ENCODE assay signal across 9 cellular contexts in the genomic region with DNA sequence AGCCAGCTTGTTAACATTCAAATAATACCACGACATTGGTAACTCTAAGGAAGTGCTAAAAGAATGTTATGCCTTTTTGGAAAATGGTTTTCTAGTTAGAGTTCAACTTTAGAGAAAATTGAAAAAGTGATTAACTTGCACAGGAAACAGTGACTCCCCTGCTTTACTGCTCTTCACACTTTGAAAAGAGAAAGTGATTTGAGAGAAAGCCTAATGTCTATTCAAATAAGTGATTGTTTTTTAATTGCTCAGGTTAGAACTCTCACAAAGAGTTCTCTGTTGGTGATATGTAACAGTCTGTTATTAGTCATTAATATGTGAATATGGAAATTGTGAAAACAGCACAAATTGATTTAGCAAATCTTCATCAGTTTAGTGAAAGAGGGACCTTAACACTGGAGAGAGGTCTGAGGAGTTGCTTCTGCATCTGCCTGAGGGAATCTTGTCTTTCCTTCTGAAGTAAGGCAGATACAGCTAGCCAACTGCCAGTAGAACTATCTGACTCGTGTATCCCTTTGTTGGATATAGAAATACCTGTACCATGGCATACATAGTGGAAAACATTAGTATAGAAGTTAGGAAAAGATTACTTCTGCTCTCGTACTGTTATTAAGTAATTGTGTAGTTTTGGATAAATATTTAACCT. TPM values are rescaled to one million over a fixed set of nuclear protein-coding genes. Genes with fewer than 3 reads are reported as not detected.
A peak's percentile ranks its signal among the peaks of the same experiment; 100 is the strongest.
DNase-seq lines count a peak whose midpoint lies in the region; ATAC-seq and TF ChIP-seq lines count a peak whose summit lies in the region.
"Had no signal": no experiment of that assay in that cellular context is flagged by ENCODE, and none has a peak within 500 bp of the region (broad histone marks: within the 10 kb centered on the region; RNA-seq: fewer than 3 reads in every experiment).

No MANE protein-coding gene starts in this region.

- H3K9me3 ChIP-seq in DND-41 (ENCODE audit: insufficient read depth, low read length, severe bottlenecking) (no peaks in the 10 kb centered on the region), parathyroid adenoma (ENCODE audit: control insufficient read depth, low read length) (peaks cover 4% of the 10 kb centered on the region)

- DNase-seq in DND-41 (no peak), NCI-H774 (lab: John Stamatoyannopoulos, UW) (no peak), epidermal melanocyte (ENCODE audit: insufficient read length, low spot score) (no peak)
- DNase-seq in central memory CD8-positive, alpha-beta T cell (ENCODE audit: low spot score in 2 of 2), result no peak
- DNase-seq: foreskin fibroblast had no signal

- peak overlapping the region; percentile 71 to 79 (median 78) for H3K27ac Mint-ChIP-seq in IgD-negative memory B cell
- H3K27ac Mint-ChIP-seq in central memory CD8-positive, alpha-beta T cell (ENCODE audit: low read depth), result peak overlapping the region; percentile 93

- H3K79me2 ChIP-seq in DND-41 (ENCODE audit: insufficient read depth, low read length) (peaks cover 96% of the 10 kb centered on the region), parathyroid adenoma (peaks cover 47% of the 10 kb centered on the region)

- ATAC-seq in DND-41 (ENCODE audit: insufficient read depth, low read depth) (0 out of 3 replicates have a peak, but pooled peaks have one; percentile 28), GM21717 (IDR thresholded peaks at IDR 0.05; ENCODE audit: unreplicated experiment) (no peak), HG03442 (IDR thresholded peaks at IDR 0.05; ENCODE audit: unreplicated experiment) (no peak)
- ATAC-seq in central memory CD8-positive, alpha-beta T cell (replicated peaks; ENCODE audit: extremely low read depth, poor library complexity, severe bottlenecking), result peak; percentile 30

- H3K4me2 ChIP-seq in DND-41 (ENCODE audit: insufficient read depth, low read length) (no peak overlapping the region), parathyroid adenoma (ENCODE audit: low read length) (peak overlapping the region; percentile 16)

- no peaks in the 10 kb centered on the region for H3K27me3 ChIP-seq in DND-41 (ENCODE audit: insufficient read depth, low read length, poor library complexity)
- H3K27me3 ChIP-seq in parathyroid adenoma (ENCODE audit: control insufficient read depth, insufficient read depth, low read length), result no peaks in the 10 kb centered on the region

- peaks cover 65 to 70% (median 66%) of the 10 kb centered on the region in 3 donors for H3K4me1 Mint-ChIP-seq in IgD-negative memory B cell
- peaks cover 63% of the 10 kb centered on the region for H3K4me1 Mint-ChIP-seq in central memory CD8-positive, alpha-beta T cell

- H3K36me3 ChIP-seq in DND-41 (ENCODE audit: insufficient read depth, low read length) (no peaks in the 10 kb centered on the region), parathyroid adenoma (ENCODE audit: control insufficient read depth, insufficient read depth, low read length) (no peaks in the 10 kb centered on the region)

- no peaks in the 10 kb centered on the region for H3K27me3 Mint-ChIP-seq in IgD-negative memory B cell
- no peaks in the 10 kb centered on the region for H3K27me3 Mint-ChIP-seq in central memory CD8-positive, alpha-beta T cell

- H3K36me3 Mint-ChIP-seq in IgD-negative memory B cell, result peaks cover 6% of the 10 kb centered on the region
- peaks cover 31% of the 10 kb centered on the region for H3K36me3 Mint-ChIP-seq in central memory CD8-positive, alpha-beta T cell (ENCODE audit: insufficient read depth)

- no peaks in the 10 kb centered on the region for H4K20me1 ChIP-seq in DND-41 (ENCODE audit: insufficient read depth, low read length)

- H2AFZ ChIP-seq in DND-41 (ENCODE audit: low read depth, low read length) (no peak overlapping the region), parathyroid adenoma (no peak overlapping the region)

- H3K4me1 ChIP-seq in DND-41 (ENCODE audit: insufficient read depth, low read length) (peaks cover 56% of the 10 kb centered on the region), parathyroid adenoma (peaks cover 4% of the 10 kb centered on the region)

- TF ChIP-seq CTCF in DND-41 (IDR thresholded peaks at IDR 0.05; ENCODE audit: borderline replicate concordance, extremely low read depth, low read length, poor library complexity, severe bottlenecking) (no peak), parathyroid adenoma (IDR thresholded peaks at IDR 0.05) (no peak)

- H3K9ac ChIP-seq in DND-41 (ENCODE audit: low read depth, low read length), result no peak overlapping the region
- H3K9ac ChIP-seq in parathyroid adenoma, result no peak overlapping the region

- no peak overlapping the region for H3K27ac ChIP-seq in DND-41 (ENCODE audit: low read length)
- peak overlapping the region; percentile 50 for H3K27ac ChIP-seq in parathyroid adenoma

- peak overlapping the region; percentile 48 to 81 (median 64) for H3K4me3 Mint-ChIP-seq in IgD-negative memory B cell
- peak overlapping the region; percentile 74 for H3K4me3 Mint-ChIP-seq in central memory CD8-positive, alpha-beta T cell

- H3K4me3 ChIP-seq in DND-41 (ENCODE audit: low read depth in 1 of 2, low read length in 2 of 2) (no peak overlapping the region), parathyroid adenoma (ENCODE audit: low read depth, low read length) (no peak overlapping the region)

- H3K9me3 Mint-ChIP-seq in IgD-negative memory B cell, result no peaks in the 10 kb centered on the region
- H3K9me3 Mint-ChIP-seq in central memory CD8-positive, alpha-beta T cell, result no peaks in the 10 kb centered on the region

RNA-seq across cellular contexts. Expression of a gene that starts 25.5 kb away (rescaled TPM):
- 126 TPM for polyA plus RNA-seq in IgD-negative memory B cell

Comparison
In these comparisons a context has a peak if more than half of its experiments do, and no peak if none do; other contexts are left out.
1. ATAC-seq: peak in DND-41 (single experiment) and central memory CD8-positive, alpha-beta T cell (single experiment); none in GM21717 (single experiment) and HG03442 (single experiment).